In the genomic region with DNA sequence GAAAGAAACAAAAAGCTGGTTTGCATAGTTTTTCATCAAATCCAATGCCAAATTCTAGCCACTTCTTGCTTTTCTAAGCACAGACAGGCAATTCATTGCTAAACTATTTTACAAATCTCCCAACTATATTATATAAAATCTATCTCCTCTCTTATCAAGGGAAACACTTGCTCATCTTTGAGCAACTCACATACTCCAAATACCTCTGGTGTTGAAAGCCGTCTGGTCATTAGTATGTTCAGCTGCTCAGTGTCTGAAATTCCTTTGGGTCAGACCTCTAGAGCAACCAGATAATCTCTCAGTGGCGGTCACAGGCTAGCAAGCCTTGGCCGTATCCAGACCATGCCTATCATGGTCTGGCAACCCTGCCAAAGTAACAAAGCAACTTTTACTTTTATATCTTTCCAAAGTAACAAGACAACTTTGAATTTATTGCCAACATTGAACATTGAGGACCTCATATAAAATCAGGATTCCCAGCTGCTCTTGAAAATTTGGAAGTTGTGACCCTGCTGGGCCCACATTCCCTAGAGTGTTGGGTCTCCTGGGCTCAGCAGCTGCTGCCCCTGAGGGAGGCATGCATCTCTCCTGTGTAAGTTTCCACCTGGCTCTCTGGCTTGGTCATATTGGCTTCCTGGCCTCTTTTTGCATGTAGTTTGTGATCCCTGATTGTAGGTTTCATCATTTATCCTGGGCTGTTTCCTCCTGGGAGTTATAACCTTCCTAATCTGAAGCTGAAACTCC, we compare ENCODE assay signal across 11 cellular contexts. TPM values are rescaled to one million over a fixed set of nuclear protein-coding genes. Genes with fewer than 3 reads are reported as not detected.
DNase-seq lines count a peak whose midpoint lies in the region; ATAC-seq and TF ChIP-seq lines count a peak whose summit lies in the region.
"Had no signal": no experiment of that assay in that cellular context is flagged by ENCODE, and none has a peak within 500 bp of the region (broad histone marks: within the 10 kb centered on the region; RNA-seq: fewer than 3 reads in every experiment).

No MANE protein-coding gene starts in this region.

- no peak for TF ChIP-seq CTCF in activated CD8-positive, alpha-beta T cell treated with anti-CD3 and anti-CD28 coated beads for 36 hours (IDR thresholded peaks at IDR 0.05)
- TF ChIP-seq CTCF in hepatocyte (IDR thresholded peaks at IDR 0.05; ENCODE audit: poor library complexity) (no peak), mammary epithelial cell (conservative IDR thresholded peaks at IDR 0.05 in 1 of 2, IDR thresholded peaks at IDR 0.05 in 1 of 2; ENCODE audit: extremely low read depth in 1 of 2, insufficient read depth in 1 of 2, low read depth in 1 of 2, low read length in 2 of 2) (no peak)

- peaks cover 10 to 49% (median 24%) of the 10 kb centered on the region in 4 donors for H3K4me1 Mint-ChIP-seq in CD4-positive, CD25-positive, alpha-beta regulatory T cell
- H3K4me1 Mint-ChIP-seq in activated CD8-positive, alpha-beta T cell treated with anti-CD3 and anti-CD28 coated beads for 36 hours (ENCODE audit: low read depth), result peaks cover 28% of the 10 kb centered on the region

- peaks cover 3% of the 10 kb centered on the region for H3K36me3 Mint-ChIP-seq in CD4-positive, CD25-positive, alpha-beta regulatory T cell
- no peaks in the 10 kb centered on the region for H3K36me3 Mint-ChIP-seq in activated CD8-positive, alpha-beta T cell treated with anti-CD3 and anti-CD28 coated beads for 36 hours (ENCODE audit: low read depth)

- peaks cover 31% of the 10 kb centered on the region for H3K4me1 ChIP-seq in CD4-positive, CD25-positive, alpha-beta regulatory T cell (ENCODE audit: control insufficient read depth, insufficient read depth, low read length, poor library complexity, severe bottlenecking)
- H3K4me1 ChIP-seq in hepatocyte (ENCODE audit: insufficient read depth) (no peaks in the 10 kb centered on the region), mammary epithelial cell (ENCODE audit: insufficient read depth, low read length) (no peaks in the 10 kb centered on the region)

- H3K4me3 ChIP-seq in CD4-positive, CD25-positive, alpha-beta regulatory T cell (ENCODE audit: low read depth, low read length), result no peak overlapping the region
- H3K4me3 ChIP-seq in hepatocyte (no peak overlapping the region), mammary epithelial cell (replicated peaks in 1 of 3; ENCODE audit: insufficient read depth in 1 of 3, low read depth in 2 of 3, low read length in 3 of 3) (no peak overlapping the region)

- intact Hi-C loops in activated CD8-positive, alpha-beta T cell treated with anti-CD3 and anti-CD28 coated beads for 36 hours (cut with micrococcal nuclease), result loop anchor here (5.0 kb wide), 2 partner anchors 39 to 59 kb away; a partner anchor contains a TSS
- intact Hi-C loops in mammary epithelial cell (cut with micrococcal nuclease), result no loop called here

- in situ Hi-C loops in mammary epithelial cell (cut with MboI; ENCODE audit: low sequenced_read_pairs in 2 of 2), result no loop called here

- CTCF ChIA-PET in activated CD8-positive, alpha-beta T cell treated with anti-CD3 and anti-CD28 coated beads for 36 hours (lab: Charles Lee), result interaction anchor here (0.7 to 3.7 kb wide), 10 partner anchors 28 to 226 kb away, joined by 3 to 17 read pairs (median 4); a partner anchor contains a TSS
- CTCF ChIA-PET in mammary epithelial cell (lab: Charles Lee; ENCODE audit: low non-redundant PET), result no interaction called here

- H2AFZ ChIP-seq in hepatocyte (no peak overlapping the region), mammary epithelial cell (ENCODE audit: low read depth, low read length) (no peak overlapping the region)

- peak overlapping the region; percentile 64 for H3K27ac ChIP-seq in CD4-positive, CD25-positive, alpha-beta regulatory T cell (ENCODE audit: insufficient read depth, low read length, poor library complexity, severe bottlenecking)
- peak overlapping the region; percentile 28 for H3K27ac ChIP-seq in hepatocyte
- no peak overlapping the region for H3K27ac ChIP-seq in mammary epithelial cell (ENCODE audit: insufficient read depth, low read depth, low read length)

- H3K79me2 ChIP-seq in hepatocyte (no peaks in the 10 kb centered on the region), mammary epithelial cell (ENCODE audit: insufficient read depth, low read length) (no peaks in the 10 kb centered on the region)

- peaks cover 0 to 3% (median 0%) of the 10 kb centered on the region in 7 donors for H3K9me3 Mint-ChIP-seq in CD4-positive, CD25-positive, alpha-beta regulatory T cell
- H3K9me3 Mint-ChIP-seq in activated CD8-positive, alpha-beta T cell treated with anti-CD3 and anti-CD28 coated beads for 36 hours, result no peaks in the 10 kb centered on the region

- H3K4me2 ChIP-seq in hepatocyte, result no peak overlapping the region
- no peak overlapping the region for H3K4me2 ChIP-seq in mammary epithelial cell (ENCODE audit: insufficient read depth, low read depth, low read length)

- H3K9ac ChIP-seq in mammary epithelial cell (ENCODE audit: insufficient read depth, low read length), result no peak overlapping the region

- dilution Hi-C loops in mammary epithelial cell (cut with HindIII; ENCODE audit: low sequenced_read_pairs), result no loop called here

- peaks cover 7% of the 10 kb centered on the region for H3K27me3 Mint-ChIP-seq in CD4-positive, CD25-positive, alpha-beta regulatory T cell
- peaks cover 11% of the 10 kb centered on the region for H3K27me3 Mint-ChIP-seq in activated CD8-positive, alpha-beta T cell treated with anti-CD3 and anti-CD28 coated beads for 36 hours

- H3K9me3 ChIP-seq in CD4-positive, CD25-positive, alpha-beta regulatory T cell (ENCODE audit: control insufficient read depth in 2 of 2, low read length in 2 of 2), result no peaks in the 10 kb centered on the region
- H3K9me3 ChIP-seq in hepatocyte (ENCODE audit: low read depth), result no peaks in the 10 kb centered on the region
- H3K9me3 ChIP-seq in mammary epithelial cell (replicated peaks; ENCODE audit: insufficient read depth, low read length), result no peaks in the 10 kb centered on the region

- BruUV-seq in mammary epithelial cell (replicated peaks; lab: Mats Ljungman, UMichigan), result no TSS peak

- no peak for DNase-seq in CD4-positive, CD25-positive, alpha-beta regulatory T cell
- no peak for DNase-seq in activated CD8-positive, alpha-beta T cell treated with anti-CD3 and anti-CD28 coated beads for 36 hours
- DNase-seq in hepatocyte (ENCODE audit: low spot score) (peak; percentile 31), OCI-M1 (lab: John Stamatoyannopoulos, UW) (no peak), superior temporal gyrus (ENCODE audit: extremely low spot score) (no peak), mammary epithelial cell (no peak)
- DNase-seq: activated CD4-positive, alpha-beta T cell treated with anti-CD3 and anti-CD28 coated beads for 1 hour; midbrain; NCI-H2171 treated with DMSO at 0.1 percent for 48 hours had no signal

- WGBS in hepatocyte (ENCODE audit: low lambda C conversion rate, missing lambda C conversion rate), result 51% methylated on average over 3 of the region's 3 CpGs
- WGBS in mammary epithelial cell (ENCODE audit: low coverage, missing lambda C conversion rate), result 81% methylated on average over 3 of the region's 3 CpGs

- POLR2A ChIA-PET in activated CD8-positive, alpha-beta T cell treated with anti-CD3 and anti-CD28 coated beads for 36 hours (lab: Charles Lee), result interaction anchor here (0.9 to 2.2 kb wide), 6 partner anchors 12 to 314 kb away, joined by 3 to 13 read pairs (median 4); no protein-coding TSS in a partner anchor

- no peaks in the 10 kb centered on the region for H4K20me1 ChIP-seq in hepatocyte (ENCODE audit: insufficient read depth, poor library complexity, severe bottlenecking)
- no peaks in the 10 kb centered on the region for H4K20me1 ChIP-seq in mammary epithelial cell (ENCODE audit: insufficient read depth, low read length)

- H3K36me3 ChIP-seq in CD4-positive, CD25-positive, alpha-beta regulatory T cell (ENCODE audit: control insufficient read depth, insufficient read depth, low read length), result no peaks in the 10 kb centered on the region
- H3K36me3 ChIP-seq in hepatocyte (replicated peaks; ENCODE audit: insufficient read depth, low read depth), result no peaks in the 10 kb centered on the region
- H3K36me3 ChIP-seq in mammary epithelial cell (ENCODE audit: insufficient read depth, low read length), result no peaks in the 10 kb centered on the region

- no peaks in the 10 kb centered on the region for H3K9me2 ChIP-seq in hepatocyte (replicated peaks; ENCODE audit: insufficient read depth)

- H3K27ac Mint-ChIP-seq in CD4-positive, CD25-positive, alpha-beta regulatory T cell, result peak overlapping the region; percentile 93 to 95 (median 93)
- peak overlapping the region; percentile 86 for H3K27ac Mint-ChIP-seq in activated CD8-positive, alpha-beta T cell treated with anti-CD3 and anti-CD28 coated beads for 36 hours

- no peaks in the 10 kb centered on the region for H3K27me3 ChIP-seq in CD4-positive, CD25-positive, alpha-beta regulatory T cell (ENCODE audit: control insufficient read depth, insufficient read depth, low read length)
- H3K27me3 ChIP-seq in hepatocyte (no peaks in the 10 kb centered on the region), mammary epithelial cell (ENCODE audit: insufficient read depth, low read length) (no peaks in the 10 kb centered on the region)

- peak overlapping the region in 2 of 4 donors; percentile 17 to 27 for H3K4me3 Mint-ChIP-seq in CD4-positive, CD25-positive, alpha-beta regulatory T cell
- no peak overlapping the region for H3K4me3 Mint-ChIP-seq in activated CD8-positive, alpha-beta T cell treated with anti-CD3 and anti-CD28 coated beads for 36 hours

- no peak for ATAC-seq in CD4-positive, CD25-positive, alpha-beta regulatory T cell (ENCODE audit: low read depth in 2 of 2)
- ATAC-seq in GM21619 (IDR thresholded peaks at IDR 0.05; ENCODE audit: unreplicated experiment) (peak; percentile 2), HG03442 (IDR thresholded peaks at IDR 0.05; ENCODE audit: unreplicated experiment) (no peak)
- ATAC-seq in activated CD8-positive, alpha-beta T cell treated with anti-CD3 and anti-CD28 coated beads for 36 hours, result no peak

RNA-seq across cellular contexts. Expression of a gene that starts 56.8 kb away (rescaled TPM):
- 7.6 TPM for total RNA-seq in CD4-positive, CD25-positive, alpha-beta regulatory T cell
- 10 to 100 TPM in 3 of 4 donors, 1 to 10 TPM in 1; 8.0 to 11.7 (median 10.5) TPM for polyA plus RNA-seq in CD4-positive, CD25-positive, alpha-beta regulatory T cell
- 10 to 100 TPM; 10.7 to 10.8 TPM for total RNA-seq in activated CD8-positive, alpha-beta T cell treated with anti-CD3 and anti-CD28 coated beads for 36 hours
- total RNA-seq in hepatocyte (14.1 and 14.8 TPM in 2 replicates), mammary epithelial cell (10 to 100 TPM; 12.7 to 13.5 TPM)
- polyA plus RNA-seq in hepatocyte (13.5 and 16.2 TPM in 2 replicates), mammary epithelial cell (16.6 TPM)
- polyA minus RNA-seq in mammary epithelial cell, result 22.6 TPM
